ENCODE assay signal across 1 cellular context in the genomic region with DNA sequence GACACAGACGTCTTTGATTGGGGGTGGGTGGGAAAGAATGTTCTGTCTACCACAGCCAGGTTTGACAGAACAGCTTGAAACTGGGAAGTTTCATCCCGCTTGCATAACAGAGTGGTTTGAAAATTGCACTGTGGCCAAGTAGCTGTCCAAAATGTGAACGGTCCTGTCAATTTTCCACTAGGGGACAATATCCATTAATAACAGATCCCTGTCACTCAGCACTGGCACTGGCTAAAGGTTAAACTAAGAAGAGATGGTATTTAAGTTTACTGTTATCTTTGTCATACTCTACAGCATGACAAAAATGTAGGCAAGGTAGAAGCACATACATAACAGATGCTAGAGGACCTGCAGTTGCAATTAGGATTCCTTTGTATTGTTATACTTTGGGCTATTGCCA.
TF ChIP-seq lines count a peak whose summit lies in the region.

No MANE protein-coding gene starts in this region.

TF ChIP-seq in GM23338, 12 proteins besides CTCF, POLR2A, EP300 and RAD21:
- TF ChIP-seq, protein P1, sequence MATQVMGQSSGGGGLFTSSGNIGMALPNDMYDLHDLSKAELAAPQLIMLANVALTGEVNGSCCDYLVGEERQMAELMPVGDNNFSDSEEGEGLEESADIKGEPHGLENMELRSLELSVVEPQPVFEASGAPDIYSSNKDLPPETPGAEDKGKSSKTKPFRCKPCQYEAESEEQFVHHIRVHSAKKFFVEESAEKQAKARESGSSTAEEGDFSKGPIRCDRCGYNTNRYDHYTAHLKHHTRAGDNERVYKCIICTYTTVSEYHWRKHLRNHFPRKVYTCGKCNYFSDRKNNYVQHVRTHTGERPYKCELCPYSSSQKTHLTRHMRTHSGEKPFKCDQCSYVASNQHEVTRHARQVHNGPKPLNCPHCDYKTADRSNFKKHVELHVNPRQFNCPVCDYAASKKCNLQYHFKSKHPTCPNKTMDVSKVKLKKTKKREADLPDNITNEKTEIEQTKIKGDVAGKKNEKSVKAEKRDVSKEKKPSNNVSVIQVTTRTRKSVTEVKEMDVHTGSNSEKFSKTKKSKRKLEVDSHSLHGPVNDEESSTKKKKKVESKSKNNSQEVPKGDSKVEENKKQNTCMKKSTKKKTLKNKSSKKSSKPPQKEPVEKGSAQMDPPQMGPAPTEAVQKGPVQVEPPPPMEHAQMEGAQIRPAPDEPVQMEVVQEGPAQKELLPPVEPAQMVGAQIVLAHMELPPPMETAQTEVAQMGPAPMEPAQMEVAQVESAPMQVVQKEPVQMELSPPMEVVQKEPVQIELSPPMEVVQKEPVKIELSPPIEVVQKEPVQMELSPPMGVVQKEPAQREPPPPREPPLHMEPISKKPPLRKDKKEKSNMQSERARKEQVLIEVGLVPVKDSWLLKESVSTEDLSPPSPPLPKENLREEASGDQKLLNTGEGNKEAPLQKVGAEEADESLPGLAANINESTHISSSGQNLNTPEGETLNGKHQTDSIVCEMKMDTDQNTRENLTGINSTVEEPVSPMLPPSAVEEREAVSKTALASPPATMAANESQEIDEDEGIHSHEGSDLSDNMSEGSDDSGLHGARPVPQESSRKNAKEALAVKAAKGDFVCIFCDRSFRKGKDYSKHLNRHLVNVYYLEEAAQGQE (IDR thresholded peaks at IDR 0.05; ENCODE audit: unreplicated experiment) = no peak
TF ChIP-seq in GM23338: peak in this region for 0.
